ENCODE assay signal across 16 cellular contexts in the genomic region with DNA sequence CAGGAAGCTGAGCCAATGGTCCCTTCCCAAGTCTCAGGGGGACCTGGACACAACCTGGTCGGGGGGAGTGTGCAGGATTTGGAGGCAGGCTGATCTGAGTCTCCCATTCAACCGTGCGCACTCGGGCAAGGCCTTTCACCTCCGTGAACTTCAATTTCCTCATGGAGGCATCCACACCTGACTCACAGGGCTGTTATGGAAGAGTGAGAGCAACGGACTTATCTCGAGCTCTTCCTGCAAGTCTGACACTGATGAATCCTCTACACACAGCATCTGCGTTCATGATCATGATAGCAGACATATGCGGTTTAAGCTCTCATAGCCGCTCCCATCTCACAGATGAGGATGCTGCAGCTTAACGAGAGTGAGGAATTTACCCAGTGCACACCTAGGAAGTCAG.
"Had no signal": no experiment of that assay in that cellular context is flagged by ENCODE, and none has a peak within 500 bp of the region (broad histone marks: within the 10 kb centered on the region; RNA-seq: fewer than 3 reads in every experiment).

No MANE protein-coding gene starts in this region.

- DNase-seq: activated CD4-positive, alpha-beta memory T cell treated with anti-CD3 and anti-CD28 coated beads for 36 hours; activated CD4-positive, alpha-beta T cell treated with anti-CD3 and anti-CD28 coated beads for 1 hour; activated CD8-positive, alpha-beta memory T cell treated with anti-CD3 and anti-CD28 coated beads, Interleukin-2, amount 10 ng/mL, durations not matched to agents 7 days and 5 days; activated naive CD4-positive, alpha-beta T cell treated with anti-CD3 and anti-CD28 coated beads, Interleukin-2, amount 50 U/mL, for 16 hours; activated T-cell treated with anti-CD3 and anti-CD28 coated beads, Interleukin-2, amount 50 U/mL, for 1 hour; body of pancreas; dermis blood vessel endothelial cell; left colon; mucosa of descending colon; natural killer cell; SHP77 treated with DMSO at 0.1 percent for 48 hours; stimulated activated CD4-positive, alpha-beta T cell treated with anti-CD3 and anti-CD28 coated beads, Interleukin-4, amount 100 ng/mL, for 24 hours; stimulated activated naive CD8-positive, alpha-beta T cell treated with anti-CD3 and anti-CD28 coated beads, Interleukin-15, Interleukin-2, amounts not matched to agents 100 U/mL and 50 U/mL, for 24 hours; testis had no signal

- H3K4me3 ChIP-seq: body of pancreas, mucosa of descending colon, testis had no signal

- H3K36me3 Mint-ChIP-seq: activated CD4-positive, alpha-beta memory T cell treated with anti-CD3 and anti-CD28 coated beads for 36 hours; activated CD8-positive, alpha-beta memory T cell treated with anti-CD3 and anti-CD28 coated beads, Interleukin-2, amount 10 ng/mL, durations not matched to agents 7 days and 5 days; natural killer cell had no signal

- H3K9me3 ChIP-seq: body of pancreas, mucosa of descending colon, testis had no signal

- H3K27ac ChIP-seq: epithelial cell of prostate, testis, VCaP had no signal

- H3K4me1 Mint-ChIP-seq: activated CD8-positive, alpha-beta memory T cell treated with anti-CD3 and anti-CD28 coated beads, Interleukin-2, amount 10 ng/mL, durations not matched to agents 7 days and 5 days had no signal

- H3K4me3 Mint-ChIP-seq: activated CD4-positive, alpha-beta memory T cell treated with anti-CD3 and anti-CD28 coated beads for 36 hours; activated CD8-positive, alpha-beta memory T cell treated with anti-CD3 and anti-CD28 coated beads, Interleukin-2, amount 10 ng/mL, durations not matched to agents 7 days and 5 days; natural killer cell had no signal

- H3K4me1 ChIP-seq: body of pancreas, testis had no signal

- H3K27me3 Mint-ChIP-seq: activated CD4-positive, alpha-beta memory T cell treated with anti-CD3 and anti-CD28 coated beads for 36 hours; activated CD8-positive, alpha-beta memory T cell treated with anti-CD3 and anti-CD28 coated beads, Interleukin-2, amount 10 ng/mL, durations not matched to agents 7 days and 5 days had no signal

- H3K27me3 ChIP-seq: body of pancreas, testis had no signal

- ATAC-seq: activated CD8-positive, alpha-beta memory T cell treated with anti-CD3 and anti-CD28 coated beads, Interleukin-2, amount 10 ng/mL, durations not matched to agents 7 days and 5 days; body of pancreas; natural killer cell; stimulated activated naive CD8-positive, alpha-beta T cell treated with anti-CD3 and anti-CD28 coated beads, Interleukin-15, Interleukin-2, amounts not matched to agents 100 U/mL and 50 U/mL, for 24 hours had no signal

- H3K9me3 Mint-ChIP-seq: activated CD4-positive, alpha-beta memory T cell treated with anti-CD3 and anti-CD28 coated beads for 36 hours; natural killer cell had no signal

- H3K27ac Mint-ChIP-seq: activated CD4-positive, alpha-beta memory T cell treated with anti-CD3 and anti-CD28 coated beads for 36 hours; activated CD8-positive, alpha-beta memory T cell treated with anti-CD3 and anti-CD28 coated beads, Interleukin-2, amount 10 ng/mL, durations not matched to agents 7 days and 5 days had no signal
